ENCODE assay signal across 22 cellular contexts in genomic region chr18:33875029-33875428, GRCh38.
"Had no signal": no experiment of that assay in that cellular context is flagged by ENCODE, and none has a peak within 500 bp of the region (broad histone marks: within the 10 kb centered on the region; RNA-seq: fewer than 3 reads in every experiment).

No MANE protein-coding gene starts in this region.

- DNase-seq: activated CD4-positive, alpha-beta T cell treated with anti-CD3 and anti-CD28 coated beads, Interleukin-2, amount 10 ng/mL, durations not matched to agents 24 days and 14 days; activated CD4-positive, alpha-beta T cell treated with anti-CD3 and anti-CD28 coated beads, Interleukin-2, amount 50 U/mL, for 48 hours; activated CD4-positive, CD25-positive, alpha-beta regulatory T cell treated with anti-CD3 and anti-CD28 coated beads, Interleukin-2, amount 50 U/mL, for 72 hours; activated CD8-positive, alpha-beta memory T cell treated with anti-CD3 and anti-CD28 coated beads, Interleukin-2, amount 10 ng/mL, durations not matched to agents 7 days and 5 days; activated effector memory CD4-positive, alpha-beta T cell treated with Interleukin-2 at 50 U/mL for 16 hours; activated naive CD4-positive, alpha-beta T cell; activated T-cell treated with anti-CD3 and anti-CD28 coated beads, Interleukin-2, amount 50 U/mL, for 24 hours; body of pancreas; central memory CD4-positive, alpha-beta T cell; MM.1S; NCI-H1930; NCI-H2171 treated with DMSO at 0.1 percent for 48 hours; NCI-H226; PC-9; SIG-M5; T-helper 17 cell; T-helper 9 cell had no signal

- FAIRE-seq: bronchial epithelial cell had no signal

- H3K27ac ChIP-seq: ascending aorta, body of pancreas, PC-9 had no signal

- H3K4me3 ChIP-seq: ascending aorta, body of pancreas, PC-9 had no signal

- H3K4me2 ChIP-seq: PC-9 had no signal

- H3K27ac Mint-ChIP-seq: activated CD4-positive, alpha-beta T cell treated with anti-CD3 and anti-CD28 coated beads, Interleukin-2, amount 10 ng/mL, durations not matched to agents 24 days and 14 days; activated CD8-positive, alpha-beta memory T cell treated with anti-CD3 and anti-CD28 coated beads, Interleukin-2, amount 10 ng/mL, durations not matched to agents 7 days and 5 days; activated naive CD4-positive, alpha-beta T cell treated with anti-CD3 and anti-CD28 coated beads, Interleukin-2, amount 50 U/mL, for 24 hours; activated T-cell treated with anti-CD3 and anti-CD28 coated beads, Interleukin-2, amount 50 U/mL, for 24 hours; activated T-helper 1 cell treated with anti-CD3 and anti-CD28 coated beads, Interleukin-12 subunit alpha, Interleukin-12 subunit beta, Interleukin-2, Interleukin-4 antibody, amounts not matched to agents 30 ng/mL and 10 ng/mL and 1 ng/mL, durations not matched to agents 14 hours and 24 hours and 36 hours; T-helper 17 cell; WTC11 had no signal

- H3K27me3 Mint-ChIP-seq: activated CD4-positive, alpha-beta T cell treated with anti-CD3 and anti-CD28 coated beads, Interleukin-2, amount 10 ng/mL, durations not matched to agents 24 days and 14 days; activated CD8-positive, alpha-beta memory T cell treated with anti-CD3 and anti-CD28 coated beads, Interleukin-2, amount 10 ng/mL, durations not matched to agents 7 days and 5 days; activated naive CD4-positive, alpha-beta T cell treated with anti-CD3 and anti-CD28 coated beads, Interleukin-2, amount 50 U/mL, for 24 hours; activated T-cell treated with anti-CD3 and anti-CD28 coated beads, Interleukin-2, amount 50 U/mL, for 24 hours; T-helper 17 cell had no signal

- H3K36me3 ChIP-seq: ascending aorta had no signal

- H3K4me3 Mint-ChIP-seq: activated CD4-positive, alpha-beta T cell treated with anti-CD3 and anti-CD28 coated beads, Interleukin-2, amount 10 ng/mL, durations not matched to agents 24 days and 14 days; activated CD8-positive, alpha-beta memory T cell treated with anti-CD3 and anti-CD28 coated beads, Interleukin-2, amount 10 ng/mL, durations not matched to agents 7 days and 5 days; activated naive CD4-positive, alpha-beta T cell treated with anti-CD3 and anti-CD28 coated beads, Interleukin-2, amount 50 U/mL, for 24 hours; activated T-cell treated with anti-CD3 and anti-CD28 coated beads, Interleukin-2, amount 50 U/mL, for 24 hours; activated T-helper 1 cell treated with anti-CD3 and anti-CD28 coated beads, Interleukin-12 subunit alpha, Interleukin-12 subunit beta, Interleukin-2, Interleukin-4 antibody, amounts not matched to agents 30 ng/mL and 10 ng/mL and 1 ng/mL, durations not matched to agents 14 hours and 24 hours and 36 hours; T-helper 17 cell; WTC11 had no signal

- H3K27me3 ChIP-seq: ascending aorta, body of pancreas had no signal

- H3K9me3 ChIP-seq: ascending aorta, body of pancreas had no signal

- H3K4me1 Mint-ChIP-seq: activated CD4-positive, alpha-beta T cell treated with anti-CD3 and anti-CD28 coated beads, Interleukin-2, amount 10 ng/mL, durations not matched to agents 24 days and 14 days; activated CD8-positive, alpha-beta memory T cell treated with anti-CD3 and anti-CD28 coated beads, Interleukin-2, amount 10 ng/mL, durations not matched to agents 7 days and 5 days; activated naive CD4-positive, alpha-beta T cell treated with anti-CD3 and anti-CD28 coated beads, Interleukin-2, amount 50 U/mL, for 24 hours; T-helper 17 cell had no signal

- H2AFZ ChIP-seq: PC-9 had no signal

- H3K4me1 ChIP-seq: ascending aorta, body of pancreas had no signal

- H3K36me3 Mint-ChIP-seq: activated CD8-positive, alpha-beta memory T cell treated with anti-CD3 and anti-CD28 coated beads, Interleukin-2, amount 10 ng/mL, durations not matched to agents 7 days and 5 days; activated naive CD4-positive, alpha-beta T cell treated with anti-CD3 and anti-CD28 coated beads, Interleukin-2, amount 50 U/mL, for 24 hours; WTC11 had no signal

- ATAC-seq: activated CD8-positive, alpha-beta memory T cell treated with anti-CD3 and anti-CD28 coated beads, Interleukin-2, amount 10 ng/mL, durations not matched to agents 7 days and 5 days; body of pancreas; T-helper 17 cell; WTC11 had no signal

- H3K9me3 Mint-ChIP-seq: activated CD4-positive, alpha-beta T cell treated with anti-CD3 and anti-CD28 coated beads, Interleukin-2, amount 10 ng/mL, durations not matched to agents 24 days and 14 days; WTC11 had no signal
